Comparison of ENCODE assay signal across 20 cellular contexts in the genomic region with DNA sequence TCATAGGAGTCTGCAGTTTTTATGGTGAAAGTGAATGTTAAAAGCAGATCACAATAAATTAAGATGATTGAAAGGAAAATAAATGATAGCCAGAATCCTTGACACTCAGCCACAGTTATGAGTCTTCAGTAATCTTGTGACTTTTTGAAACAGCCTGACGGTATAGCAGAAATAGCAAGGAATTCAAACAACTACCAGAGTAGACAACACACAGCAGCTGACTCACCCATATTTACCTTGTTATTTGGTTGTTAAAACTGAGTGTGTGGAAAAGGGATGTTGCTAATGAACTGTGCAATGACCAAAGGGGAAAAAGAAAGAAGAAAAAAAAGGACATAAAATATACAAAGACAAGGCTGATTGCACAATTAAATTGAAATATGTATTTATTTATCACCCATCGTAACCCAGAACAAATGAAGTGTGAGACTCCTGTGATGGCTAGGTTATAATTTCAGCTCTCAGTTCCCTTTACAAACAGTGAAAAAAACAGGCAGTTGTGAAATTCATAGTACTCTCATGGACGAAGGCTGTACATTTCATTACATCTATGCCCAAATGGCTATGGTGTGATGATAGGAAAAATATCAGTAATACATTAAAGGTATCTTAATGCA.
"Had no signal": no experiment of that assay in that cellular context is flagged by ENCODE, and none has a peak within 500 bp of the region (broad histone marks: within the 10 kb centered on the region; RNA-seq: fewer than 3 reads in every experiment).

No MANE protein-coding gene starts in this region.

- H3K36me3 ChIP-seq: gastroesophageal sphincter, left ventricle myocardium inferior, neutrophil had no signal

- H3K27me3 Mint-ChIP-seq: activated B cell treated with CpG ODN at 0.5 μM for 24 hours; activated naive CD8-positive, alpha-beta T cell; brain had no signal

- H3K9me3 ChIP-seq: neutrophil had no signal

- DNase-seq: activated B cell treated with CpG ODN at 0.5 μM for 24 hours; activated CD4-positive, alpha-beta T cell treated with anti-CD3 and anti-CD28 coated beads for 48 hours; activated CD8-positive, alpha-beta memory T cell treated with anti-CD3 and anti-CD28 coated beads, Interleukin-2, amount 50 U/mL, for 4 hours; activated CD8-positive, alpha-beta T cell treated with anti-CD3 and anti-CD28 coated beads, Interleukin-2, amount 10 ng/mL, durations not matched to agents 7 days and 5 days; activated gamma-delta T cell treated with Interleukin-2 at 50 U/mL for 16 hours; activated T-cell treated with anti-CD3 and anti-CD28 coated beads, Interleukin-2, amount 50 U/mL, for 72 hours; amygdala; cortex of kidney; effector CD4-positive, alpha-beta T cell; left ventricle myocardium inferior; natural killer cell; retina; stimulated activated CD4-positive, alpha-beta T cell treated with anti-CD3 and anti-CD28 coated beads, Interleukin-12 subunit alpha, Interleukin-12 subunit beta, amount 100 ng/mL, for 4 hours; stimulated activated CD4-positive, alpha-beta T cell treated with anti-CD3 and anti-CD28 coated beads, Interleukin-2, amount 100 ng/mL, for 24 hours had no signal

- ATAC-seq: activated CD8-positive, alpha-beta T cell treated with anti-CD3 and anti-CD28 coated beads, Interleukin-2, amount 10 ng/mL, durations not matched to agents 7 days and 5 days; activated T-cell treated with anti-CD3 and anti-CD28 coated beads, Interleukin-2, amount 50 U/mL, for 72 hours; gastroesophageal sphincter; natural killer cell; stimulated activated effector memory CD8-positive, alpha-beta T cell treated with anti-CD3 and anti-CD28 coated beads, Interleukin-12 subunit alpha, Interleukin-12 subunit beta, amount 100 ng/mL, for 72 hours had no signal

- H3K27ac ChIP-seq: gastroesophageal sphincter, left ventricle myocardium inferior, neutrophil had no signal

- H3K4me1 ChIP-seq: gastroesophageal sphincter, left ventricle myocardium inferior had no signal

- H3K27ac Mint-ChIP-seq: activated B cell treated with CpG ODN at 0.5 μM for 24 hours; activated CD8-positive, alpha-beta T cell treated with anti-CD3 and anti-CD28 coated beads, Interleukin-2, amount 10 ng/mL, durations not matched to agents 7 days and 5 days; activated naive CD8-positive, alpha-beta T cell; activated T-cell treated with anti-CD3 and anti-CD28 coated beads, Interleukin-2, amount 50 U/mL, for 72 hours; memory B cell; natural killer cell; stimulated activated effector memory CD8-positive, alpha-beta T cell treated with anti-CD3 and anti-CD28 coated beads, Interleukin-12 subunit alpha, Interleukin-12 subunit beta, amount 100 ng/mL, for 72 hours had no signal

- H3K36me3 Mint-ChIP-seq: activated naive CD8-positive, alpha-beta T cell; brain; memory B cell; natural killer cell; stimulated activated effector memory CD8-positive, alpha-beta T cell treated with anti-CD3 and anti-CD28 coated beads, Interleukin-12 subunit alpha, Interleukin-12 subunit beta, amount 100 ng/mL, for 72 hours had no signal

- H3K27me3 ChIP-seq: gastroesophageal sphincter, neutrophil had no signal

- H3K4me1 Mint-ChIP-seq: activated B cell treated with CpG ODN at 0.5 μM for 24 hours; memory B cell; natural killer cell; stimulated activated effector memory CD8-positive, alpha-beta T cell treated with anti-CD3 and anti-CD28 coated beads, Interleukin-12 subunit alpha, Interleukin-12 subunit beta, amount 100 ng/mL, for 72 hours had no signal

- H3K4me3 ChIP-seq: gastroesophageal sphincter, left ventricle myocardium inferior had no signal

- H3K4me3 Mint-ChIP-seq: activated B cell treated with CpG ODN at 0.5 μM for 24 hours; activated CD8-positive, alpha-beta T cell treated with anti-CD3 and anti-CD28 coated beads, Interleukin-2, amount 10 ng/mL, durations not matched to agents 7 days and 5 days; activated naive CD8-positive, alpha-beta T cell; activated T-cell treated with anti-CD3 and anti-CD28 coated beads, Interleukin-2, amount 50 U/mL, for 72 hours; brain; memory B cell; natural killer cell; stimulated activated effector memory CD8-positive, alpha-beta T cell treated with anti-CD3 and anti-CD28 coated beads, Interleukin-12 subunit alpha, Interleukin-12 subunit beta, amount 100 ng/mL, for 72 hours had no signal
